ENCODE assay signal across 15 cellular contexts in the genomic region with DNA sequence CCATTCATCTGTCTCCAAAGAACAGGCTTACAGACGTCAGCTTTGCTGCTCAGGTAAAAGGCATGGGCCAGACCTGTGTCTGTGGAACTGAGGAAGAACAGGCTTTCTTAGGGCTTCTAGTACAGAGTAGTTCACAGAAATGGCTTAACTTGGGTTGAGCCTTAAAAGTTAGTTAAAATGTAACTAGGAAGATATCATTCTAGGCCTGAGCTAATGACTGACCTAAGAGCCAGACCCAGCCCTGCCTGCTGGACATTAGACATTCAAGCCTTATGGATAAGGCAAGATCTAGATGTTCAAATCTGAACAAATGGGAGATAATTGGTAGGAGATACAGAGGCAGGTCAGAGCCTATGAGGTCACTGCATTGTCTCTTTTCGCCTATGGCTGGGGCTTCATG.
DNase-seq lines count a peak whose midpoint lies in the region; ATAC-seq and TF ChIP-seq lines count a peak whose summit lies in the region.
"Had no signal": no experiment of that assay in that cellular context is flagged by ENCODE, and none has a peak within 500 bp of the region (broad histone marks: within the 10 kb centered on the region; RNA-seq: fewer than 3 reads in every experiment).

No MANE protein-coding gene starts in this region.

- H4K20me1 ChIP-seq in osteoblast (ENCODE audit: insufficient read depth, low read length): no peaks in the 10 kb centered on the region

- H3K9me3 ChIP-seq in ascending aorta (peaks cover 4 to 11% of the 10 kb centered on the region in 2 donors), aorta (ENCODE audit: control insufficient read depth, low read length) (no peaks in the 10 kb centered on the region), osteoblast (ENCODE audit: low read depth, low read length) (peaks cover 2% of the 10 kb centered on the region)

- no peaks in the 10 kb centered on the region for H3K27me3 ChIP-seq in ascending aorta
- H3K27me3 ChIP-seq in aorta (ENCODE audit: control insufficient read depth in 1 of 2, insufficient read depth in 2 of 2, low read length in 1 of 2): no peaks in the 10 kb centered on the region
- H3K27me3 ChIP-seq in osteoblast (ENCODE audit: insufficient read depth, low read length): no peaks in the 10 kb centered on the region

- H3K4me3 ChIP-seq in ascending aorta (no peak overlapping the region), aorta (ENCODE audit: low read length in 2 of 2) (no peak overlapping the region), osteoblast (ENCODE audit: insufficient read depth, low read length) (no peak overlapping the region)

- 87 to 93% methylated on average over 2 of the region's 2 CpGs for WGBS in aorta, 2 donors

- peaks cover 28% of the 10 kb centered on the region for H3K4me1 Mint-ChIP-seq in nephron
- H3K4me1 Mint-ChIP-seq: B cell; CD4-positive, alpha-beta memory T cell had no signal

- peak overlapping the region; percentile 89 to 99 (median 94) for H3K27ac Mint-ChIP-seq in nephron
- H3K27ac Mint-ChIP-seq: B cell; CD4-positive, alpha-beta memory T cell; HFFc6 had no signal

- no peak overlapping the region for H2AFZ ChIP-seq in osteoblast (ENCODE audit: low read length)

- no peaks in the 10 kb centered on the region for H3K36me3 ChIP-seq in ascending aorta
- H3K36me3 ChIP-seq in aorta (ENCODE audit: control insufficient read depth in 1 of 2, insufficient read depth in 2 of 2, low read length in 1 of 2): no peaks in the 10 kb centered on the region
- no peaks in the 10 kb centered on the region for H3K36me3 ChIP-seq in osteoblast (ENCODE audit: insufficient read depth, low read length)

- H3K9me3 Mint-ChIP-seq in nephron: peaks cover 15% of the 10 kb centered on the region

- ATAC-seq in left lobe of liver (peak; percentile 58), aorta (ENCODE audit: low FRiP score) (peak; percentile 8)

- H3K27ac ChIP-seq in ascending aorta: peak overlapping the region; percentile 38 to 60
- peak overlapping the region in 1 of 2 donors; percentile 46 for H3K27ac ChIP-seq in aorta (ENCODE audit: low read depth in 1 of 2, low read length in 2 of 2)
- H3K27ac ChIP-seq in osteoblast (ENCODE audit: low read depth, low read length): no peak overlapping the region
- H3K27ac ChIP-seq: C4-2B, HL-60 had no signal

- intact Hi-C loops in ascending aorta (cut with DNase I) (no loop called here), aorta (cut with DNase I) (no loop called here)

- H3K4me1 ChIP-seq in ascending aorta (peaks cover 3 to 10% of the 10 kb centered on the region in 2 donors), aorta (ENCODE audit: control insufficient read depth in 1 of 2, insufficient read depth in 2 of 2, low read length in 2 of 2) (peaks cover 0 to 4% of the 10 kb centered on the region in 2 donors), osteoblast (ENCODE audit: insufficient read depth, low read length) (no peaks in the 10 kb centered on the region)

- H3K36me3 Mint-ChIP-seq in nephron (ENCODE audit: low read depth): peaks cover 13% of the 10 kb centered on the region

- TF ChIP-seq CTCF in ascending aorta (IDR thresholded peaks at IDR 0.05) (no peak), nephron (IDR thresholded peaks at IDR 0.05; ENCODE audit: unreplicated experiment in 3 of 3) (no peak), osteoblast (IDR thresholded peaks at IDR 0.05; ENCODE audit: extremely low read depth, low read depth, low read length) (no peak)

- peaks cover 4% of the 10 kb centered on the region for H3K27me3 Mint-ChIP-seq in nephron (ENCODE audit: low read depth)

- H3K79me2 ChIP-seq in osteoblast (ENCODE audit: insufficient read depth, low read length): no peaks in the 10 kb centered on the region

- no peak overlapping the region for H3K4me2 ChIP-seq in osteoblast (ENCODE audit: insufficient read depth, low read length)

- no peak for DNase-seq in ascending aorta (ENCODE audit: low spot score in 2 of 2)
- DNase-seq in left lobe of liver (ENCODE audit: low spot score): no peak
- DNase-seq in aorta: no peak
- no peak for DNase-seq in NCI-H1105 (lab: John Stamatoyannopoulos, UW)
- no peak for DNase-seq in DMS79 (lab: John Stamatoyannopoulos, UW)
- DNase-seq in osteoblast (ENCODE audit: insufficient read length, low spot score, missing footprints): no peak
- DNase-seq: CD4-positive, alpha-beta memory T cell; DMS79 treated with DMSO at 0.1 percent for 48 hours; EL; HCEC 1CT; HFFc6 had no signal

- H3K4me3 Mint-ChIP-seq in nephron: no peak overlapping the region
- H3K4me3 Mint-ChIP-seq: B cell; CD4-positive, alpha-beta memory T cell; HFFc6 had no signal
